In genomic region chr6:113968472-113968871, GRCh38 we compare ENCODE assay signal across 8 cellular contexts. TPM values are rescaled to one million over a fixed set of nuclear protein-coding genes. Genes with fewer than 3 reads are reported as not detected.
DNase-seq lines count a peak whose midpoint lies in the region; ATAC-seq and TF ChIP-seq lines count a peak whose summit lies in the region.
"Had no signal": no experiment of that assay in that cellular context is flagged by ENCODE, and none has a peak within 500 bp of the region (broad histone marks: within the 10 kb centered on the region; RNA-seq: fewer than 3 reads in every experiment).

No MANE protein-coding gene starts in this region.

- H3K4me1 ChIP-seq in GM23338 (ENCODE audit: insufficient read depth) (peaks cover 55% of the 10 kb centered on the region), OCI-LY1 (ENCODE audit: insufficient read depth, low read length, severe bottlenecking) (peaks cover 32% of the 10 kb centered on the region), endocrine pancreas (ENCODE audit: control insufficient read depth, insufficient read depth, low read length) (peaks cover 8% of the 10 kb centered on the region)

- H3F3A ChIP-seq in GM23338 (replicated peaks; ENCODE audit: low read depth), result no peaks in the 10 kb centered on the region; the same call in 1 of the 2 replicates
- H3F3A ChIP-seq in OCI-LY1 (ENCODE audit: insufficient read depth, low read length), result no peaks in the 10 kb centered on the region

- H4K20me1 ChIP-seq in GM23338 (replicated peaks; ENCODE audit: insufficient read depth) (peaks cover 45% of the 10 kb centered on the region), OCI-LY1 (ENCODE audit: insufficient read depth, low read length) (peaks cover 4% of the 10 kb centered on the region)

- H3K27ac ChIP-seq in GM23338 (ENCODE audit: low read depth), result no peak overlapping the region
- no peak overlapping the region for H3K27ac ChIP-seq in OCI-LY1 (ENCODE audit: low read depth, low read length, poor library complexity, severe bottlenecking)

- H3K9ac ChIP-seq in OCI-LY1 (ENCODE audit: low read length), result peak overlapping the region; percentile 90; the same call in 1 of the 2 replicates
- no peak overlapping the region for H3K9ac ChIP-seq in endocrine pancreas (ENCODE audit: control insufficient read depth, insufficient read depth, low read length)

- H3K4me3 Mint-ChIP-seq in GM23338 (peak overlapping the region; percentile 99), osteocyte (ENCODE audit: unreplicated experiment) (peak overlapping the region; percentile 99)

- H3K4me1 Mint-ChIP-seq in GM23338 (peaks cover 49% of the 10 kb centered on the region), osteocyte (ENCODE audit: unreplicated experiment) (peaks cover 41% of the 10 kb centered on the region)

- no peaks in the 10 kb centered on the region for H3K36me3 ChIP-seq in GM23338 (ENCODE audit: insufficient read depth)
- 0 out of 2 replicates have a peak, but pooled peaks cover 8% of the 10 kb centered on the region for H3K36me3 ChIP-seq in OCI-LY1 (ENCODE audit: insufficient read depth, low read length)
- no peaks in the 10 kb centered on the region for H3K36me3 ChIP-seq in endocrine pancreas (ENCODE audit: control insufficient read depth, insufficient read depth, low read length)

- H3K9me2 ChIP-seq in GM23338 (ENCODE audit: insufficient read depth) (no peaks in the 10 kb centered on the region), OCI-LY1 (ENCODE audit: low read depth, low read length) (no peaks in the 10 kb centered on the region)

- H3K4me2 ChIP-seq in GM23338 (peak overlapping the region; percentile 89), OCI-LY1 (ENCODE audit: low read length) (peak overlapping the region; percentile 95)

- H2AFZ ChIP-seq in GM23338, result no peak overlapping the region
- H2AFZ ChIP-seq in OCI-LY1 (ENCODE audit: low read length), result no peak overlapping the region

- H3K79me2 ChIP-seq in GM23338 (replicated peaks; ENCODE audit: insufficient read depth), result peaks cover 78% of the 10 kb centered on the region
- H3K79me2 ChIP-seq in OCI-LY1 (ENCODE audit: insufficient read depth, low read length), result peaks cover 67% of the 10 kb centered on the region

- DNase-seq in GM23338 (ENCODE audit: low spot score) (no peak), osteocyte (ENCODE audit: extremely low spot score, unreplicated experiment) (no peak), NCI-H187 treated with DMSO at 0.1 percent for 48 hours (lab: John Stamatoyannopoulos, UW) (no peak), NCI-H510A treated with DMSO at 0.1 percent for 48 hours (lab: John Stamatoyannopoulos, UW) (no peak), NCI-H2196 (lab: John Stamatoyannopoulos, UW; ENCODE audit: unreplicated experiment) (no peak)
- DNase-seq: GOT3 had no signal

- H3K9me3 Mint-ChIP-seq in GM23338, result no peaks in the 10 kb centered on the region
- no peaks in the 10 kb centered on the region for H3K9me3 Mint-ChIP-seq in osteocyte (ENCODE audit: unreplicated experiment)

- TF ChIP-seq CTCF in GM23338 (conservative IDR thresholded peaks at IDR 0.05; ENCODE audit: low read depth in 2 of 2), result no peak
- TF ChIP-seq CTCF in OCI-LY1 (IDR thresholded peaks at IDR 0.05; ENCODE audit: low read length), result no peak
- TF ChIP-seq CTCF in osteocyte (IDR thresholded peaks at IDR 0.05), result no peak

- H3K27me3 Mint-ChIP-seq in GM23338 (ENCODE audit: insufficient read depth, low read depth, poor library complexity) (peaks cover 16% of the 10 kb centered on the region), osteocyte (ENCODE audit: unreplicated experiment) (no peaks in the 10 kb centered on the region)

- H3K9me3 ChIP-seq in OCI-LY1 (ENCODE audit: low read length) (0 out of 2 replicates have a peak, but pooled peaks cover 2% of the 10 kb centered on the region), endocrine pancreas (ENCODE audit: control insufficient read depth, low read length) (no peaks in the 10 kb centered on the region)

- H3K27ac Mint-ChIP-seq in GM23338 (no peak overlapping the region), osteocyte (ENCODE audit: unreplicated experiment) (peak overlapping the region; percentile 98)

- H3K27me3 ChIP-seq in GM23338 (ENCODE audit: insufficient read depth), result peaks cover 9% of the 10 kb centered on the region
- H3K27me3 ChIP-seq in OCI-LY1 (ENCODE audit: insufficient read depth, low read length), result no peaks in the 10 kb centered on the region
- H3K27me3 ChIP-seq in endocrine pancreas (ENCODE audit: control insufficient read depth, insufficient read depth, low read length), result no peaks in the 10 kb centered on the region

- H3K36me3 Mint-ChIP-seq in GM23338 (ENCODE audit: low read depth) (peaks cover 8% of the 10 kb centered on the region), osteocyte (ENCODE audit: unreplicated experiment) (no peaks in the 10 kb centered on the region)

- no peak for ATAC-seq in GM23338

- peak overlapping the region; percentile 98 for H3K4me3 ChIP-seq in GM23338
- peak overlapping the region; percentile 92 for H3K4me3 ChIP-seq in OCI-LY1 (ENCODE audit: low read depth, low read length, poor library complexity, severe bottlenecking)
- peak overlapping the region; percentile 79 for H3K4me3 ChIP-seq in endocrine pancreas (ENCODE audit: control insufficient read depth, insufficient read depth, low read length)

TF ChIP-seq in GM23338, 12 proteins besides CTCF, POLR2A, EP300 and RAD21 (continues in another document):
- no peak for TF ChIP-seq ZNF462 (CRISPR knock-in tag; IDR thresholded peaks at IDR 0.05)
- no peak for TF ChIP-seq ETS1 (IDR thresholded peaks at IDR 0.05)
- TF ChIP-seq NANOG (IDR thresholded peaks at IDR 0.05; ENCODE audit: borderline replicate concordance), result no peak

RNA-seq across cellular contexts. Expression of gene HDAC2, which starts 2.5 kb away (rescaled TPM):
- total RNA-seq in GM23338 (2014; rRNA removed; shearing (Covaris generic)), result 355 and 413 TPM in 2 replicates
- polyA plus RNA-seq in GM23338 (2016; fragmentation: Nextera tagmentation; extraction: Ambion mirVana), result 324 and 343 TPM in 2 replicates
- total RNA-seq in osteocyte, result 147 and 153 TPM in 2 replicates
